7 cellular contexts compared by ENCODE assay signal in genomic region chr17:20896153-20896649, GRCh38.
DNase-seq lines count a peak whose midpoint lies in the region; ATAC-seq and TF ChIP-seq lines count a peak whose summit lies in the region.

No MANE protein-coding gene starts in this region.

- peaks cover 0 to 20% of the 10 kb centered on the region in 2 donors for H3K27me3 ChIP-seq in left lung

- ATAC-seq in left lung, result peak; percentile 36
- ATAC-seq in stimulated activated naive CD8-positive, alpha-beta T cell treated with anti-CD3 and anti-CD28 coated beads, Interleukin-15, amount 100 ng/mL, for 72 hours, result peak; percentile 57
- ATAC-seq in HG02870 (IDR thresholded peaks at IDR 0.05; ENCODE audit: unreplicated experiment), result no peak
- no peak for ATAC-seq in omental fat pad (ENCODE audit: low FRiP score)
- ATAC-seq in GM18519 (IDR thresholded peaks at IDR 0.05; ENCODE audit: low FRiP score, unreplicated experiment), result no peak

- H3K36me3 ChIP-seq in left lung, result no peaks in the 10 kb centered on the region

- H3K4me3 Mint-ChIP-seq in stimulated activated naive CD8-positive, alpha-beta T cell treated with anti-CD3 and anti-CD28 coated beads, Interleukin-15, amount 100 ng/mL, for 72 hours, result no peak overlapping the region

- H3K9me3 Mint-ChIP-seq in stimulated activated naive CD8-positive, alpha-beta T cell treated with anti-CD3 and anti-CD28 coated beads, Interleukin-15, amount 100 ng/mL, for 72 hours, result no peaks in the 10 kb centered on the region

- H3K4me3 ChIP-seq in left lung, result no peak overlapping the region

- no peaks in the 10 kb centered on the region for H3K4me1 Mint-ChIP-seq in stimulated activated naive CD8-positive, alpha-beta T cell treated with anti-CD3 and anti-CD28 coated beads, Interleukin-15, amount 100 ng/mL, for 72 hours

- TF ChIP-seq CTCF in left lung (IDR thresholded peaks at IDR 0.05) (no peak), omental fat pad (IDR thresholded peaks at IDR 0.05) (no peak)

- no peak overlapping the region for H3K27ac Mint-ChIP-seq in stimulated activated naive CD8-positive, alpha-beta T cell treated with anti-CD3 and anti-CD28 coated beads, Interleukin-15, amount 100 ng/mL, for 72 hours

- H3K27me3 Mint-ChIP-seq in stimulated activated naive CD8-positive, alpha-beta T cell treated with anti-CD3 and anti-CD28 coated beads, Interleukin-15, amount 100 ng/mL, for 72 hours, result no peaks in the 10 kb centered on the region

- peak; percentile 50 for DNase-seq in T follicular helper cell (ENCODE audit: low read depth)
- peak; percentile 14 for DNase-seq in amniotic epithelial cell (ENCODE audit: low read depth)
- peak in 1 of 2 donors; percentile 81 for DNase-seq in left lung
- peak in 1 of 2 donors; percentile 35 for DNase-seq in stimulated activated naive CD8-positive, alpha-beta T cell treated with anti-CD3 and anti-CD28 coated beads, Interleukin-15, amount 100 ng/mL, for 72 hours
- no peak for DNase-seq in omental fat pad (ENCODE audit: low spot score)

- intact Hi-C loops in left lung (cut with DNase I), result no loop called here

- H3K27ac ChIP-seq in left lung, result no peak overlapping the region

- H3K4me1 ChIP-seq in left lung, result no peaks in the 10 kb centered on the region

- H3K9me3 ChIP-seq in left lung, result no peaks in the 10 kb centered on the region

Comparison
In these comparisons a context has a peak if more than half of its experiments do, and no peak if none do; other contexts are left out.
1. ATAC-seq: peak in left lung (single experiment) and stimulated activated naive CD8-positive, alpha-beta T cell treated with anti-CD3 and anti-CD28 coated beads, Interleukin-15, amount 100 ng/mL, for 72 hours (single experiment); none in HG02870 (single experiment), omental fat pad (single experiment) and GM18519 (single experiment).